8 cellular contexts compared by ENCODE assay signal in the genomic region with DNA sequence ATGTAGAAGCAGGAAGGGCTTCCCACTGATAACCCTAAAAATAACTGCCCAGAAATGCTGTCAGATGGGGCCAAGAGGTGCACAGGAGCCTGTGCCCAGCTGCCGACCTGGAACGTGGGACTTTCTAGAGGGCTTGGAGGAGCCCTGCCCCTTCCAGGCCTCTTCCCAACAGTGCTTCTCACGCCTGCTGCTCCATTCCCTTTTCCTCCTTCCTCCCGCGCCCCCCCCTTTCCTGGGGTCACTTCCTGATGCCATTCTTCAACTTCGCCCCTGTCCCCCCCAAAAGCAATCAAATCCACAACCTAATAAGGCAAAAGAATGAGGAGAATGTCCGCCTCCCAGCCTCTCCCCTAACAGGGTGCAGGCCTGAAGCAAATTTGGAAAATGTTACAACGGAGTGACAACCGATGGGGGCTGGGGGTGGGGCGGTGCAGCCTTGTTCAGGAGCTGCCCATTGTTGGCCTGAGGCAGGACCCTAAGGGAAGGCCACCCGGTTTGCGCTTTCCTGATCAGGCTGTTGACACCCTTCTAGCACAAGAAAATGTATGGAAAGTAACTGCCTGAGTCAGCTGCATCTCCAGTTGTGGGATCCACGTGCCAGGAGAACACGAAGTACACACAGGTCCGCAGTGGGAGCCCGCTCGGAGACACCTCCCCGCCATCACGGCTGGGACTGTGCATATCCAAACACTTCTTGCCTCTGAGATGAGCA. TPM values are rescaled to one million over a fixed set of nuclear protein-coding genes. Genes with fewer than 3 reads are reported as not detected.
DNase-seq lines count a peak whose midpoint lies in the region; ATAC-seq, FAIRE-seq and TF ChIP-seq lines count a peak whose summit lies in the region.

No MANE protein-coding gene starts in this region.

- peaks cover 53% of the 10 kb centered on the region for H3K4me1 Mint-ChIP-seq in MCF 10A (ENCODE audit: insufficient read depth, unreplicated experiment)

- peaks cover 58% of the 10 kb centered on the region for H3K36me3 Mint-ChIP-seq in MCF 10A (ENCODE audit: insufficient read depth, unreplicated experiment)

- no peaks in the 10 kb centered on the region for H3K9me3 Mint-ChIP-seq in MCF 10A (ENCODE audit: unreplicated experiment)

- peak overlapping the region; percentile 84 for H3K27ac ChIP-seq in substantia nigra (ENCODE audit: low read depth, low read length, poor library complexity, severe bottlenecking)

- ATAC-seq in left colon (no peak), HG03432 (IDR thresholded peaks at IDR 0.05; ENCODE audit: unreplicated experiment) (no peak)

- H3K4me3 Mint-ChIP-seq in MCF 10A (ENCODE audit: unreplicated experiment): peak overlapping the region; percentile 16

- no peaks in the 10 kb centered on the region for H3K27me3 Mint-ChIP-seq in MCF 10A (ENCODE audit: insufficient read depth, unreplicated experiment)

- intact Hi-C loops in MCF 10A (cut with micrococcal nuclease) (no loop called here), left colon (cut with DNase I, micrococcal nuclease) (no loop called here)

- FAIRE-seq in HTR-8/SVneo (lab: Jason Lieb, UNC): peak; percentile 85

- CTCF ChIA-PET in MCF 10A (lab: Yijun Ruan, JAX): no interaction called here

- TF ChIP-seq CTCF in MCF 10A (IDR thresholded peaks at IDR 0.05; ENCODE audit: unreplicated experiment): no peak

- BruUV-seq in MCF 10A (replicated peaks; lab: Mats Ljungman, UMichigan): no TSS peak

- POLR2A ChIA-PET in MCF 10A (lab: Yijun Ruan, JAX): interaction anchor here (0.7 to 6.8 kb wide), 8 partner anchors 8 to 265 kb away, joined by 3 to 41 read pairs (median 6); partner anchors contain the start of genes ACTN4 and ECH1

- no peak for DNase-seq in HTR-8/SVneo (ENCODE audit: insufficient read length, low spot score)
- DNase-seq in MCF 10A (ENCODE audit: unreplicated experiment): peak; percentile 61
- DNase-seq in left colon: peak; percentile 54 to 71
- DNase-seq in substantia nigra (lab: John Stamatoyannopoulos, UW): peak in 2 of 49 donors; percentile 20 to 27
- DNase-seq in NCI-H2171 treated with DMSO at 0.1 percent for 48 hours (lab: John Stamatoyannopoulos, UW): no peak
- DNase-seq in stimulated activated CD8-positive, alpha-beta memory T cell treated with anti-CD3 and anti-CD28 coated beads, Interleukin-4, amount 100 ng/mL, for 48 hours: no peak
- no peak for DNase-seq in stimulated activated naive CD4-positive, alpha-beta T cell treated with Interleukin-2 at 50 U/mL for 16 hours (lab: John Stamatoyannopoulos, UW)

- peak overlapping the region; percentile 87 for H3K27ac Mint-ChIP-seq in MCF 10A (ENCODE audit: low read depth, unreplicated experiment)

RNA-seq across cellular contexts. Expression of gene ACTN4, which starts 18.7 kb away (rescaled TPM):
- total RNA-seq in MCF 10A (2022) (300 and 320 TPM in 2 replicates), left colon (1,000 to 10,000 TPM in 1 of 2 donors, 100 to 1,000 TPM in 1; 971 to 1,150 TPM)

RNA-seq across cellular contexts. Expression of gene EIF3K, which starts 47.1 kb away (rescaled TPM):
- total RNA-seq in MCF 10A (2022): 342 and 375 TPM in 2 replicates
- total RNA-seq in left colon: 100 to 1,000 TPM; 343 to 430 TPM

RNA-seq across cellular contexts. Expression of gene MAP4K1, which starts 48.4 kb away (rescaled TPM):
- total RNA-seq in MCF 10A (2022) (0.56 and 1.9 TPM in 2 replicates), left colon (1 to 10 TPM; 2.9 to 6.6 TPM)

Comparison
In these comparisons a context has a peak if more than half of its experiments do, and no peak if none do; other contexts are left out.
1. DNase-seq: peak in MCF 10A (single experiment) and left colon (2 of 2); none in HTR-8/SVneo (single experiment), NCI-H2171 treated with DMSO at 0.1 percent for 48 hours (single experiment), stimulated activated CD8-positive, alpha-beta memory T cell treated with anti-CD3 and anti-CD28 coated beads, Interleukin-4, amount 100 ng/mL, for 48 hours (single experiment) and stimulated activated naive CD4-positive, alpha-beta T cell treated with Interleukin-2 at 50 U/mL for 16 hours (single experiment).